In genomic region chr2:161946489-161947107, GRCh38 we compare ENCODE assay signal across 8 cellular contexts.
DNase-seq lines count a peak whose midpoint lies in the region; ATAC-seq and TF ChIP-seq lines count a peak whose summit lies in the region.

No MANE protein-coding gene starts in this region.

- ATAC-seq in HG03520 (IDR thresholded peaks at IDR 0.05; ENCODE audit: unreplicated experiment) (no peak), GM18870 (IDR thresholded peaks at IDR 0.05; ENCODE audit: unreplicated experiment) (no peak)

- no peaks in the 10 kb centered on the region for H3K9me3 ChIP-seq in adrenal gland (replicated peaks in 1 of 3)

- 9 to 18% (median 14%) methylated on average over 3 of the region's 3 CpGs for WGBS in adrenal gland, 4 donors

- H3K27ac ChIP-seq in adrenal gland, result no peak overlapping the region

- H3K4me1 ChIP-seq in adrenal gland (replicated peaks in 1 of 2), result no peaks in the 10 kb centered on the region

- no peaks in the 10 kb centered on the region for H3K27me3 ChIP-seq in adrenal gland

- DNase-seq in NOMO-1 treated with DMSO at 0.1 percent for 48 hours (lab: John Stamatoyannopoulos, UW; ENCODE audit: unreplicated experiment) (peak; percentile 35), NOMO-1 treated with dmso at 0.1 percent for 144 hours (lab: John Stamatoyannopoulos, UW; ENCODE audit: unreplicated experiment) (no peak), LNCaP clone FGC (ENCODE audit: low read depth) (no peak), adrenal gland (no peak), left kidney (ENCODE audit: low read depth, low spot score) (peak; percentile 40), NCI-H187 (lab: John Stamatoyannopoulos, UW) (no peak)

- no peaks in the 10 kb centered on the region for H3K36me3 ChIP-seq in adrenal gland (replicated peaks in 1 of 2)

- peak; percentile 40 for TF ChIP-seq CTCF in LNCaP clone FGC (IDR thresholded peaks at IDR 0.05; ENCODE audit: control insufficient read depth, extremely low read depth, insufficient read depth)
- TF ChIP-seq CTCF in adrenal gland (IDR thresholded peaks at IDR 0.05), result peak in 5 of 6 experiments; percentile 42 to 57 (median 46)

- H3K4me3 ChIP-seq in LNCaP clone FGC (ENCODE audit: low read depth, low read length) (no peak overlapping the region), adrenal gland (no peak overlapping the region)

- TF ChIP-seq POLR2A in adrenal gland (IDR thresholded peaks at IDR 0.05), result no peak

- intact Hi-C loops in adrenal gland (cut with DNase I), result loop anchor here (5.0 to 10.0 kb wide), 2 partner anchors 359 to 362 kb away; no protein-coding TSS in a partner anchor

Comparison
In these comparisons a context has a peak if more than half of its experiments do, and no peak if none do; other contexts are left out.
1. DNase-seq: peak in NOMO-1 treated with DMSO at 0.1 percent for 48 hours (single experiment) and left kidney (single experiment); none in NOMO-1 treated with dmso at 0.1 percent for 144 hours (single experiment), LNCaP clone FGC (single experiment), adrenal gland (0 of 7) and NCI-H187 (0 of 2).